In the genomic region with DNA sequence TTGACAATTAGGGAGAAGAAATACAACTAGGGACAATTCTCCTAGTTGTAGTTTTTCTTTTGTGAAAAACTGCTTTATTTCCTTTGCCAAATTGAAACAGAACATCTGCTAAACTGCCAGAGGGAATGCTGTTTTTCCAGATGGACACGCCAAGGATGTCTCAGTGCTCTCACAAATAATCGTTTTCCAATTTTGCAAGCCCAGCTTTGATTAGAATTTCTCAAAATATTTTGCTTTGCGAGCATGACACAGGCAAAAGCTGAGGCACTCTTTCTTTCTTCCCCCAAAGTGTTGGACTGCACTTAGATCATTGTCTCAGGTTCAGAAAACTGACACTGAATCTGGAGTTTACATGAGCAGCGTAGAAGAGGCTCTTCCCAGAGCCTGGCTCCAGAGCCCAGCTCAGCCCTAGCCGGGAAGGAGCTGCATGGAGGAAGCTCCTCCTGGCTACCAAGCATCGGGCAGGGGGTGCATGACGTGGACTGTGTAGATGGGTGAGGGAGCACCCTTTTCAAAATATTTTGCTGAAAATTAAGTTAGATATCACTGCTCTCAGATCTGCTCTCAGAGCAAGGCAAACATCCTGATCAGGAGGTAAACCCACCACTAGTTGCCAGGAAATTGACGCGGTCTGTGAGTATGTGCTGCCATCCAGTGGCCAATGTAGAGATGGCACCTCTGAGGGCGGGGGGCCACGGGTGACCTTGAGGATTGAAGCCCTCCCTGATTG, we compare ENCODE assay signal across 8 cellular contexts.
DNase-seq lines count a peak whose midpoint lies in the region; ATAC-seq and TF ChIP-seq lines count a peak whose summit lies in the region.

No MANE protein-coding gene starts in this region.

- H3K9me3 Mint-ChIP-seq in T-helper 2 cell treated with Interferon-gamma antibody and Interleukin-4, amounts not matched to agents 5 μg/mL and 100 μg/mL, for 36 hours = no peaks in the 10 kb centered on the region

- H3K4me1 ChIP-seq in DND-41 (ENCODE audit: insufficient read depth, low read length) (peaks cover 46% of the 10 kb centered on the region), iPS-20b (ENCODE audit: insufficient read depth, low read length) (0 out of 2 replicates have a peak, but pooled peaks cover 3% of the 10 kb centered on the region), smooth muscle cell (ENCODE audit: low read depth) (no peaks in the 10 kb centered on the region)

- H3K27ac ChIP-seq in DND-41 (ENCODE audit: low read length) (peak overlapping the region; percentile 58), iPS-20b (ENCODE audit: low read length) (no peak overlapping the region), smooth muscle cell (ENCODE audit: low read depth) (peak overlapping the region; percentile 20)

- peaks cover 5% of the 10 kb centered on the region for H3F3A ChIP-seq in smooth muscle cell (ENCODE audit: low read depth)

- peaks cover 10% of the 10 kb centered on the region for H3K36me3 Mint-ChIP-seq in T-helper 2 cell treated with Interferon-gamma antibody and Interleukin-4, amounts not matched to agents 5 μg/mL and 100 μg/mL, for 36 hours (ENCODE audit: low read depth)

- H3K9me3 ChIP-seq in DND-41 (ENCODE audit: insufficient read depth, low read length, severe bottlenecking) (no peaks in the 10 kb centered on the region), iPS-20b (ENCODE audit: insufficient read depth, low read depth, low read length) (no peaks in the 10 kb centered on the region), smooth muscle cell (replicated peaks; ENCODE audit: low read depth) (no peaks in the 10 kb centered on the region)

- H4K20me1 ChIP-seq in DND-41 (ENCODE audit: insufficient read depth, low read length) = no peaks in the 10 kb centered on the region
- H4K20me1 ChIP-seq in smooth muscle cell (ENCODE audit: low read depth) = no peaks in the 10 kb centered on the region

- H3K4me2 ChIP-seq in DND-41 (ENCODE audit: insufficient read depth, low read length) = no peak overlapping the region
- H3K4me2 ChIP-seq in smooth muscle cell = peak overlapping the region; percentile 76

- H3K4me1 Mint-ChIP-seq in T-helper 2 cell treated with Interferon-gamma antibody and Interleukin-4, amounts not matched to agents 5 μg/mL and 100 μg/mL, for 36 hours (ENCODE audit: low read depth) = peaks cover 25% of the 10 kb centered on the region

- no peak overlapping the region for H3K4me3 Mint-ChIP-seq in T-helper 2 cell treated with Interferon-gamma antibody and Interleukin-4, amounts not matched to agents 5 μg/mL and 100 μg/mL, for 36 hours

- H3K27ac Mint-ChIP-seq in T-helper 2 cell treated with Interferon-gamma antibody and Interleukin-4, amounts not matched to agents 5 μg/mL and 100 μg/mL, for 36 hours = no peak overlapping the region

- H2AFZ ChIP-seq in DND-41 (ENCODE audit: low read depth, low read length) (peak overlapping the region; percentile 47), smooth muscle cell (ENCODE audit: low read depth) (no peak overlapping the region)

- H3K4me3 ChIP-seq in DND-41 (ENCODE audit: low read depth in 1 of 2, low read length in 2 of 2) (no peak overlapping the region), iPS-20b (ENCODE audit: low read length) (no peak overlapping the region), smooth muscle cell (peak overlapping the region; percentile 30)

- in situ Hi-C loops in KBM-7 (cut with MboI; ENCODE audit: low pct_unique_long_range_greater_than_20kb, low sequenced_read_pairs) = loop anchor here (5.0 to 25.0 kb wide), 2 partner anchors 82 to 593 kb away; no protein-coding TSS in a partner anchor

- DNase-seq in DND-41 (peak; percentile 83), KBM-7 (peak; percentile 61), astrocyte of the hippocampus (ENCODE audit: low read depth, low spot score) (peak; percentile 78), smooth muscle cell (lab: John Stamatoyannopoulos, UW; ENCODE audit: unreplicated experiment) (peak; percentile 50), NCI-H446 treated with DMSO at 0.1 percent for 48 hours (lab: John Stamatoyannopoulos, UW) (no peak)
- DNase-seq in T-helper 2 cell treated with Interferon-gamma antibody and Interleukin-4, amounts not matched to agents 5 μg/mL and 100 μg/mL, for 36 hours (ENCODE audit: low spot score) = peak; percentile 48

- TF ChIP-seq CTCF in DND-41 (IDR thresholded peaks at IDR 0.05; ENCODE audit: borderline replicate concordance, extremely low read depth, low read length, poor library complexity, severe bottlenecking) (peak; percentile 99), smooth muscle cell (IDR thresholded peaks at IDR 0.05; ENCODE audit: borderline replicate concordance, insufficient read depth, poor library complexity, severe bottlenecking) (peak; percentile 97)

- H3K79me2 ChIP-seq in DND-41 (ENCODE audit: insufficient read depth, low read length) (no peaks in the 10 kb centered on the region), smooth muscle cell (ENCODE audit: low read depth) (no peaks in the 10 kb centered on the region)

- 30% methylated on average over 11 of the region's 11 CpGs for WGBS in smooth muscle cell (ENCODE audit: low lambda C conversion rate)

- peaks cover 3% of the 10 kb centered on the region for H3K27me3 ChIP-seq in DND-41 (ENCODE audit: insufficient read depth, low read length, poor library complexity)
- H3K27me3 ChIP-seq in iPS-20b (ENCODE audit: insufficient read depth, low read length) = no peaks in the 10 kb centered on the region
- no peaks in the 10 kb centered on the region for H3K27me3 ChIP-seq in smooth muscle cell (ENCODE audit: low read depth)

- H3K36me3 ChIP-seq in DND-41 (ENCODE audit: insufficient read depth, low read length) (no peaks in the 10 kb centered on the region), iPS-20b (ENCODE audit: insufficient read depth, low read depth, low read length) (no peaks in the 10 kb centered on the region), smooth muscle cell (ENCODE audit: low read depth) (no peaks in the 10 kb centered on the region)

- ATAC-seq in DND-41 (ENCODE audit: insufficient read depth, low read depth) = peak; percentile 88
- ATAC-seq in GM21528 (IDR thresholded peaks at IDR 0.05; ENCODE audit: low FRiP score, unreplicated experiment) = peak; percentile 76

- peak overlapping the region; percentile 24; the same call in 1 of the 2 replicates for H3K9ac ChIP-seq in DND-41 (ENCODE audit: low read depth, low read length)
- H3K9ac ChIP-seq in iPS-20b (ENCODE audit: low read depth, low read length) = peak overlapping the region; percentile 49
- no peak overlapping the region for H3K9ac ChIP-seq in smooth muscle cell (ENCODE audit: low read depth)

- H3K27me3 Mint-ChIP-seq in T-helper 2 cell treated with Interferon-gamma antibody and Interleukin-4, amounts not matched to agents 5 μg/mL and 100 μg/mL, for 36 hours (ENCODE audit: low read depth) = peaks cover 30% of the 10 kb centered on the region
